In genomic region chr4:186105721-186106335, GRCh38 we compare ENCODE assay signal across 8 cellular contexts. TPM values are rescaled to one million over a fixed set of nuclear protein-coding genes. Genes with fewer than 3 reads are reported as not detected.
DNase-seq lines count a peak whose midpoint lies in the region; FAIRE-seq and TF ChIP-seq lines count a peak whose summit lies in the region.

No MANE protein-coding gene starts in this region.

- no peak overlapping the region; the same call in 1 of the 2 replicates for H2AK5ac ChIP-seq in H1 (ENCODE audit: low read depth, low read length)

- H3K36me3 ChIP-seq in H1 (ENCODE audit: control insufficient read depth in 2 of 4, insufficient read depth in 4 of 4, low read length in 3 of 4) (no peaks in the 10 kb centered on the region), muscle layer of duodenum (ENCODE audit: control insufficient read depth in 1 of 2, insufficient read depth in 2 of 2, low read length in 2 of 2) (no peaks in the 10 kb centered on the region)

- no peak overlapping the region; a peak in 1 of 7 replicates for H3K9ac ChIP-seq in H1 (replicated peaks in 1 of 4; ENCODE audit: extremely low read depth in 1 of 4, low read depth in 3 of 4, low read length in 3 of 4)

- H3K4me2 ChIP-seq in H1 (ENCODE audit: insufficient read depth in 1 of 2, low read depth in 2 of 2, low read length in 2 of 2), result peak overlapping the region; percentile 76 to 88

- H4K20me1 ChIP-seq in H1 (replicated peaks in 1 of 2; ENCODE audit: control insufficient read depth in 1 of 2, insufficient read depth in 2 of 2, low read length in 2 of 2), result peaks cover 0 to 2% of the 10 kb centered on the region in 2 experiments

- no peak overlapping the region for H3K18ac ChIP-seq in H1 (ENCODE audit: extremely low read depth, low read length)

- no peak overlapping the region for H2BK5ac ChIP-seq in H1 (ENCODE audit: low read depth, low read length)

- H3K27ac ChIP-seq in H1 (ENCODE audit: low read depth, low read length) (no peak overlapping the region), muscle layer of duodenum (ENCODE audit: low read length) (peak overlapping the region; percentile 47)

- TF ChIP-seq EP300 in H1 (IDR thresholded peaks at IDR 0.05; ENCODE audit: borderline replicate concordance in 1 of 2, low read depth in 2 of 2, low read length in 2 of 2), result no peak

- no peak overlapping the region; the same call in 1 of the 2 replicates for H2BK12ac ChIP-seq in H1 (ENCODE audit: low read depth, low read length)

- DNase-seq in NCI-H146 (lab: John Stamatoyannopoulos, UW), result peak; percentile 51
- DNase-seq in NCI-H146 treated with DMSO at 0.1 percent for 48 hours (lab: John Stamatoyannopoulos, UW; ENCODE audit: unreplicated experiment), result no peak
- peak; percentile 12 for DNase-seq in LHCN-M2 (ENCODE audit: low read depth)
- DNase-seq in H1 (ENCODE audit: low read depth in 1 of 2, low spot score in 2 of 2), result no peak
- no peak for DNase-seq in GM13977 (ENCODE audit: low spot score)
- no peak for DNase-seq in COR-L47 (lab: John Stamatoyannopoulos, UW)
- no peak for DNase-seq in GOT3 (lab: John Stamatoyannopoulos, UW)

- TF ChIP-seq RAD21 in H1 (IDR thresholded peaks at IDR 0.05 in 1 of 2, conservative IDR thresholded peaks at IDR 0.05 in 1 of 2; ENCODE audit: low read depth in 2 of 2, low read length in 2 of 2), result no peak

- no peaks in the 10 kb centered on the region for H3K9me3 ChIP-seq in H1 (ENCODE audit: insufficient read depth in 2 of 2, low read depth in 1 of 2, low read length in 1 of 2)
- no peaks in the 10 kb centered on the region for H3K9me3 ChIP-seq in muscle layer of duodenum (ENCODE audit: control insufficient read depth in 1 of 2, low read length in 2 of 2)

- H4K8ac ChIP-seq in H1 (ENCODE audit: extremely low read depth, insufficient read depth, low read length), result peak overlapping the region; percentile 57; the same call in 1 of the 2 replicates

- in situ Hi-C loops in GM13977 (cut with MboI; ENCODE audit: low pct_unique_long_range_greater_than_20kb, low sequenced_read_pairs, unreplicated experiment), result no loop called here

- H3K4me3 ChIP-seq in H1 (ENCODE audit: extremely low read depth in 1 of 4, insufficient read depth in 2 of 4, low read depth in 3 of 4, low read length in 4 of 4), result peak overlapping the region; percentile 39 to 67 (median 44)
- peak overlapping the region; percentile 59 to 80 for H3K4me3 ChIP-seq in muscle layer of duodenum (ENCODE audit: low read depth in 1 of 2, low read length in 2 of 2)

- POLR2A ChIA-PET in H1 (lab: Charles Lee; ENCODE audit: partially characterized antibody), result interaction anchor here (1.0 to 2.2 kb wide), 2 partner anchors 24 to 27 kb away, joined by 3 to 9 read pairs; no protein-coding TSS in a partner anchor

- TF ChIP-seq CTCF in H1 (IDR thresholded peaks at IDR 0.05; ENCODE audit: control extremely low read depth in 1 of 3, insufficient read depth in 1 of 3, low read depth in 1 of 3, low read length in 3 of 3), result no peak
- no peak for TF ChIP-seq CTCF in GM13977 (IDR thresholded peaks at IDR 0.05; ENCODE audit: extremely low read depth, insufficient read depth, missing control alignments)

- no peaks in the 10 kb centered on the region for H3K79me1 ChIP-seq in H1 (ENCODE audit: low read depth, low read length)

- peaks cover 7% of the 10 kb centered on the region; the same call in 1 of the 2 replicates for H3K23me2 ChIP-seq in H1 (ENCODE audit: low read depth, low read length)

- 0 out of 2 replicates have a peak overlapping the region, but pooled peaks have one; percentile 21 for H2AFZ ChIP-seq in H1 (ENCODE audit: low read length)

- no peak overlapping the region for H3K14ac ChIP-seq in H1 (ENCODE audit: insufficient read length)

- H4K91ac ChIP-seq in H1 (replicated peaks; ENCODE audit: insufficient read length, low read length), result no peak overlapping the region

- H3K79me2 ChIP-seq in H1 (ENCODE audit: control insufficient read depth in 1 of 2, insufficient read depth in 2 of 2, low read length in 2 of 2), result no peaks in the 10 kb centered on the region

- H3K4me1 ChIP-seq in H1 (replicated peaks in 1 of 4; ENCODE audit: control insufficient read depth in 3 of 4, insufficient read depth in 4 of 4, low read length in 3 of 4) (peaks cover 0 to 10% (median 4%) of the 10 kb centered on the region in 4 experiments; a peak in 4 of 7 replicates), muscle layer of duodenum (ENCODE audit: control insufficient read depth in 1 of 2, insufficient read depth in 2 of 2, low read length in 2 of 2) (peaks cover 0 to 7% of the 10 kb centered on the region in 2 donors)

- no peak overlapping the region for H2BK20ac ChIP-seq in H1 (ENCODE audit: low read length)

- peak; percentile 13 for FAIRE-seq in H1 (lab: Jason Lieb, UNC)

- H3K23ac ChIP-seq in H1 (ENCODE audit: insufficient read length), result no peak overlapping the region

- no peak overlapping the region for H4K5ac ChIP-seq in H1 (ENCODE audit: insufficient read length, low read depth, low read length)

- no peak overlapping the region for H2BK15ac ChIP-seq in H1 (ENCODE audit: low read length)

- H3K4ac ChIP-seq in H1 (replicated peaks; ENCODE audit: insufficient read length, low read depth, low read length), result no peak overlapping the region

- no peak overlapping the region for H2BK120ac ChIP-seq in H1 (replicated peaks; ENCODE audit: low read depth, low read length)

- H3K27me3 ChIP-seq in H1 (replicated peaks in 1 of 4; ENCODE audit: control insufficient read depth in 3 of 4, extremely low read depth in 1 of 4, insufficient read depth in 3 of 4, low read length in 3 of 4) (peaks cover 7 to 35% (median 27%) of the 10 kb centered on the region in 4 experiments; a peak in 6 of 7 replicates), muscle layer of duodenum (ENCODE audit: low read depth, low read length) (peaks cover 3% of the 10 kb centered on the region)

- CTCF ChIA-PET in H1 (lab: Charles Lee; ENCODE audit: partially characterized antibody), result interaction anchor here (0.8 to 5.5 kb wide), 5 partner anchors 11 to 70 kb away, joined by 3 to 16 read pairs (median 3); no protein-coding TSS in a partner anchor

- 55% methylated on average over 8 of the region's 8 CpGs; no CpG with 5 or more reads in 1 of the 2 experiments for WGBS in H1 (ENCODE audit: extremely low coverage in 1 of 2, insufficient coverage in 1 of 2, insufficient read length in 1 of 2, insufficient replicate concordance in 2 of 2, low coverage in 1 of 2, low lambda C conversion rate in 2 of 2, missing lambda C conversion rate in 1 of 2), 2 experiments

- TF ChIP-seq POLR2A in H1 (IDR thresholded peaks at IDR 0.05; ENCODE audit: control extremely low read depth in 1 of 2, low read depth in 2 of 2, low read length in 2 of 2), result no peak

- no peak overlapping the region for H3K56ac ChIP-seq in H1 (replicated peaks; ENCODE audit: insufficient read length, low read depth, low read length)

TF ChIP-seq in H1, 55 proteins besides CTCF, POLR2A, EP300 and RAD21:
- TF ChIP-seq JUND (IDR thresholded peaks at IDR 0.05; ENCODE audit: low read length), result peak; percentile 64; the same call in 1 of the 2 replicates
- TF ChIP-seq EZH2 (IDR thresholded peaks at IDR 0.05; ENCODE audit: low read depth, low read length, severe bottlenecking), result peak; percentile 54
- TF ChIP-seq CBX8 (IDR thresholded peaks at IDR 0.05; ENCODE audit: borderline replicate concordance, low read depth, low read length), result no peak
- no peak for TF ChIP-seq SUZ12 (IDR thresholded peaks at IDR 0.05; ENCODE audit: low read length)
- TF ChIP-seq TBP (IDR thresholded peaks at IDR 0.05; ENCODE audit: low read depth, low read length), result no peak

RNA-seq across cellular contexts. Expression of gene FAM149A, which starts 1.3 kb away (rescaled TPM):
- total RNA-seq in LHCN-M2 (2014; rRNA removed), result 1.3 and 1.6 TPM in 2 replicates
- 1.6 TPM for polyA plus RNA-seq in LHCN-M2 (2012)
- total RNA-seq in H1 (2021; fragmentation: NEBNext Ultra II Directional; extraction: Animal tissue kit (Norgen Biotek cat#: 25700)), result 7.5 and 8.5 TPM in 2 replicates
- polyA plus RNA-seq in H1 (2011; rRNA removed), result 6.1 and 9.0 TPM in 2 replicates
- polyA plus RNA-seq in H1 (2011; cell fraction: cytosol; rRNA removed), result 8.4 TPM
- polyA plus RNA-seq in H1 (2011; cell fraction: nucleus; rRNA removed), result 16.0 TPM
- 9.0 to 9.4 TPM (median 9.1 TPM) in 4 replicates for polyA plus RNA-seq in H1 (2012, experiment 1 of 2)
- 6.6 TPM for polyA plus RNA-seq in H1 (2012, experiment 2 of 2)
- 6.8 TPM for polyA plus RNA-seq in H1 (2013, experiment 1 of 2)
- polyA plus RNA-seq in H1 (2013, experiment 2 of 2), result 6.0 TPM
- polyA minus RNA-seq in H1 (2011; rRNA and poly(A)+ RNA removed), result 12.2 and 15.6 TPM in 2 replicates
- 6.5 TPM for polyA minus RNA-seq in H1 (2011; cell fraction: cytosol; rRNA and poly(A)+ RNA removed)
- polyA minus RNA-seq in H1 (2011; cell fraction: nucleus; rRNA and poly(A)+ RNA removed), result 11.4 TPM

RNA-seq across cellular contexts. Expression of gene TLR3, which starts 36.9 kb away (rescaled TPM):
- total RNA-seq in LHCN-M2 (2014; rRNA removed), result 4.9 and 5.4 TPM in 2 replicates
- polyA plus RNA-seq in LHCN-M2 (2012), result 1.3 TPM
- total RNA-seq in H1 (2021; fragmentation: NEBNext Ultra II Directional; extraction: Animal tissue kit (Norgen Biotek cat#: 25700)), result 2.0 and 2.6 TPM in 2 replicates
- polyA plus RNA-seq in H1 (2011; rRNA removed), result 0.72 and 1.00 TPM in 2 replicates
- 1.3 TPM for polyA plus RNA-seq in H1 (2011; cell fraction: cytosol; rRNA removed)
- polyA plus RNA-seq in H1 (2011; cell fraction: nucleus; rRNA removed), result 0.77 TPM
- 0.72 to 2.6 TPM (median 1.2 TPM) in 4 replicates for polyA plus RNA-seq in H1 (2012, experiment 1 of 2)
- polyA plus RNA-seq in H1 (2012, experiment 2 of 2), result 0.17 TPM
- 1.4 TPM for polyA plus RNA-seq in H1 (2013, experiment 1 of 2)
- 1.4 TPM for polyA plus RNA-seq in H1 (2013, experiment 2 of 2)
- 2.7 and 3.6 TPM in 2 replicates for polyA minus RNA-seq in H1 (2011; rRNA and poly(A)+ RNA removed)
- 1.4 TPM for polyA minus RNA-seq in H1 (2011; cell fraction: cytosol; rRNA and poly(A)+ RNA removed)
- polyA minus RNA-seq in H1 (2011; cell fraction: nucleus; rRNA and poly(A)+ RNA removed), result 2.6 TPM

Comparison
In these comparisons a context has a peak if more than half of its experiments do, and no peak if none do; other contexts are left out.
1. DNase-seq: peak in NCI-H146 (single experiment) and LHCN-M2 (single experiment); none in NCI-H146 treated with DMSO at 0.1 percent for 48 hours (single experiment), H1 (0 of 2), GM13977 (single experiment), COR-L47 (single experiment) and GOT3 (single experiment).